19 cellular contexts compared by ENCODE assay signal in genomic region chr10:53233759-53234158, GRCh38.
DNase-seq lines count a peak whose midpoint lies in the region; ATAC-seq, FAIRE-seq and TF ChIP-seq lines count a peak whose summit lies in the region.
"Had no signal": no experiment of that assay in that cellular context is flagged by ENCODE, and none has a peak within 500 bp of the region (broad histone marks: within the 10 kb centered on the region; RNA-seq: fewer than 3 reads in every experiment).

No MANE protein-coding gene starts in this region.

- no peak for FAIRE-seq in pancreas (lab: Jason Lieb, UNC)
- FAIRE-seq: A204.1, GM12892, H1 had no signal

- intact Hi-C loops in uterus (cut with DNase I; ENCODE audit: low total_unique reads) = no loop called here
- intact Hi-C loops in CD4-positive, alpha-beta memory T cell (cut with micrococcal nuclease) = no loop called here
- intact Hi-C loops in pancreas (cut with DNase I) = no loop called here

- H3K4me3 Mint-ChIP-seq in CD4-positive, alpha-beta memory T cell = no peak overlapping the region
- H3K4me3 Mint-ChIP-seq: CD8-positive, alpha-beta T cell had no signal

- no peak overlapping the region for H3K4me3 ChIP-seq in uterus
- H3K4me3 ChIP-seq in CD4-positive, alpha-beta memory T cell (ENCODE audit: low read length in 2 of 2) = no peak overlapping the region
- H3K4me3 ChIP-seq in pancreas = no peak overlapping the region

- DNase-seq in HEK293T (ENCODE audit: extremely low spot score) = peak; percentile 11
- peak; percentile 67 for DNase-seq in NCI-H2227 (lab: John Stamatoyannopoulos, UW; ENCODE audit: unreplicated experiment)
- DNase-seq in NCI-H82 (lab: John Stamatoyannopoulos, UW) = peak; percentile 68
- peak; percentile 1 for DNase-seq in myocyte (ENCODE audit: low read depth)
- DNase-seq in germinal center (ENCODE audit: low spot score) = no peak
- DNase-seq in uterus = no peak
- no peak for DNase-seq in CD4-positive, alpha-beta memory T cell
- no peak for DNase-seq in pancreas
- DNase-seq: BE2C; Caco-2; CD8-positive, alpha-beta T cell; DND-41; GDM1; HCEC 1CT had no signal

- H3K27me3 ChIP-seq in uterus = no peaks in the 10 kb centered on the region
- H3K27me3 ChIP-seq in CD4-positive, alpha-beta memory T cell (ENCODE audit: insufficient read depth, low read length) = no peaks in the 10 kb centered on the region
- no peaks in the 10 kb centered on the region for H3K27me3 ChIP-seq in pancreas
- H3K27me3 ChIP-seq: BE2C had no signal

- H3K36me3 ChIP-seq in uterus = no peaks in the 10 kb centered on the region
- H3K36me3 ChIP-seq in CD4-positive, alpha-beta memory T cell (ENCODE audit: insufficient read depth, low read length) = no peaks in the 10 kb centered on the region
- H3K36me3 ChIP-seq in pancreas = no peaks in the 10 kb centered on the region
- H3K36me3 ChIP-seq: BE2C had no signal

- H3K27ac Mint-ChIP-seq in CD4-positive, alpha-beta memory T cell = no peak overlapping the region
- H3K27ac Mint-ChIP-seq: CD8-positive, alpha-beta T cell had no signal

- no peaks in the 10 kb centered on the region for H3K4me1 Mint-ChIP-seq in CD4-positive, alpha-beta memory T cell

- H3K9me3 ChIP-seq in uterus (no peaks in the 10 kb centered on the region), pancreas (no peaks in the 10 kb centered on the region)
- no peaks in the 10 kb centered on the region for H3K9me3 ChIP-seq in CD4-positive, alpha-beta memory T cell (ENCODE audit: control insufficient read depth in 1 of 2, low read length in 2 of 2)
- H3K9me3 ChIP-seq: BE2C, Caco-2 had no signal

- 6 to 28% methylated on average over 1 of the region's 1 CpG for WGBS in pancreas, 2 donors

- no peaks in the 10 kb centered on the region for H3K27me3 Mint-ChIP-seq in CD4-positive, alpha-beta memory T cell

- TF ChIP-seq POLR2A in uterus (IDR thresholded peaks at IDR 0.05) = no peak

- H3K9me3 Mint-ChIP-seq in CD4-positive, alpha-beta memory T cell = peaks cover 0 to 10% (median 6%) of the 10 kb centered on the region in 8 donors

- ATAC-seq in pancreas = no peak
- ATAC-seq: CD8-positive, alpha-beta T cell had no signal

- no peak for TF ChIP-seq CTCF in uterus (IDR thresholded peaks at IDR 0.05)
- no peak for TF ChIP-seq CTCF in pancreas (IDR thresholded peaks at IDR 0.05)

- H3K27ac ChIP-seq in uterus (no peak overlapping the region), pancreas (no peak overlapping the region)
- H3K27ac ChIP-seq in CD4-positive, alpha-beta memory T cell (ENCODE audit: low read depth, low read length) = no peak overlapping the region
- H3K27ac ChIP-seq: C4-2B, HL-60 had no signal

- H3K36me3 Mint-ChIP-seq in CD4-positive, alpha-beta memory T cell = peaks cover 0 to 1% of the 10 kb centered on the region in 2 donors
- H3K36me3 Mint-ChIP-seq: CD8-positive, alpha-beta T cell had no signal

- CTCF ChIA-PET in HEK293T (lab: Yijun Ruan, JAX) = no interaction called here
- CTCF ChIA-PET in CD4-positive, alpha-beta memory T cell (lab: Charles Lee; ENCODE audit: partially characterized antibody) = no interaction called here

- POLR2A ChIA-PET in HEK293T (lab: Yijun Ruan, JAX) = interaction anchor here (0.6 kb wide), 1 partner anchor 1388 kb away, joined by 3 read pairs; no protein-coding TSS in a partner anchor
- POLR2A ChIA-PET in CD4-positive, alpha-beta memory T cell (lab: Charles Lee; ENCODE audit: partially characterized antibody) = no interaction called here

- H3K4me1 ChIP-seq in uterus (no peaks in the 10 kb centered on the region), pancreas (no peaks in the 10 kb centered on the region)
- no peaks in the 10 kb centered on the region for H3K4me1 ChIP-seq in CD4-positive, alpha-beta memory T cell (ENCODE audit: insufficient read depth, low read length)
- H3K4me1 ChIP-seq: BE2C, Caco-2 had no signal

TF ChIP-seq in HEK293T, 16 proteins besides CTCF, POLR2A, EP300 and RAD21:
- TF ChIP-seq NFRKB (IDR thresholded peaks at IDR 0.05) (no peak), PKNOX1 (IDR thresholded peaks at IDR 0.05) (peak; percentile 79)
TF ChIP-seq in HEK293T: peak in this region for 1.

Comparison
In these comparisons a context has a peak if more than half of its experiments do, and no peak if none do; other contexts are left out.
1. DNase-seq: peak in HEK293T (single experiment), NCI-H2227 (single experiment), NCI-H82 (single experiment) and myocyte (single experiment); none in germinal center (single experiment), uterus (0 of 2), CD4-positive, alpha-beta memory T cell (0 of 5) and pancreas (0 of 6).